In genomic region chr2:190863946-190864345, GRCh38 we compare ENCODE assay signal across 14 cellular contexts. TPM values are rescaled to one million over a fixed set of nuclear protein-coding genes. Genes with fewer than 3 reads are reported as not detected.
DNase-seq lines count a peak whose midpoint lies in the region; ATAC-seq and TF ChIP-seq lines count a peak whose summit lies in the region.
"Had no signal": no experiment of that assay in that cellular context is flagged by ENCODE, and none has a peak within 500 bp of the region (broad histone marks: within the 10 kb centered on the region; RNA-seq: fewer than 3 reads in every experiment).

No MANE protein-coding gene starts in this region.

- H3K9me3 ChIP-seq in right atrium auricular region (no peaks in the 10 kb centered on the region), upper lobe of left lung (no peaks in the 10 kb centered on the region)
- H3K9me3 ChIP-seq: colonic mucosa, vagina had no signal

- H3K27me3 ChIP-seq in right atrium auricular region (no peaks in the 10 kb centered on the region), upper lobe of left lung (no peaks in the 10 kb centered on the region)
- H3K27me3 ChIP-seq: colonic mucosa, vagina had no signal

- H3K9me3 Mint-ChIP-seq in WTC11 = peaks cover 28% of the 10 kb centered on the region

- peaks cover 47% of the 10 kb centered on the region for H3K4me1 Mint-ChIP-seq in WTC11
- H3K4me1 Mint-ChIP-seq: memory B cell had no signal

- H3K27ac Mint-ChIP-seq in WTC11 = no peak overlapping the region
- H3K27ac Mint-ChIP-seq: memory B cell had no signal

- POLR2A ChIA-PET in WTC11 (lab: Charles Lee) = no interaction called here

- TF ChIP-seq EP300 in upper lobe of left lung (IDR thresholded peaks at IDR 0.05) = no peak

- H3K27ac ChIP-seq in right atrium auricular region (peak overlapping the region in 1 of 2 donors; percentile 38), upper lobe of left lung (no peak overlapping the region)
- H3K27ac ChIP-seq: colonic mucosa, vagina had no signal

- no peak for TF ChIP-seq POLR2A in upper lobe of left lung (IDR thresholded peaks at IDR 0.05)

- H3K36me3 Mint-ChIP-seq in WTC11 = peaks cover 28% of the 10 kb centered on the region

- peaks cover 7% of the 10 kb centered on the region; the same call in 1 of the 2 replicates for H3K27me3 Mint-ChIP-seq in WTC11 (ENCODE audit: low read depth)
- H3K27me3 Mint-ChIP-seq: memory B cell had no signal

- H3K4me1 ChIP-seq in right atrium auricular region (peaks cover 0 to 33% of the 10 kb centered on the region in 2 donors), upper lobe of left lung (peaks cover 0 to 23% (median 9%) of the 10 kb centered on the region in 4 donors)
- H3K4me1 ChIP-seq: colonic mucosa had no signal

- peak; percentile 77 for ATAC-seq in Right ventricle myocardium inferior
- peak; percentile 79 to 81 for ATAC-seq in left cardiac atrium
- ATAC-seq in upper lobe of left lung (ENCODE audit: low FRiP score in 2 of 2) = peak; percentile 41 to 78
- no peak for ATAC-seq in WTC11
- ATAC-seq: activated CD4-positive, CD25-positive, alpha-beta regulatory T cell treated with anti-CD3 and anti-CD28 coated beads, Interleukin-2, amount 50 U/mL, for 24 hours had no signal

- DNase-seq in Right ventricle myocardium inferior (ENCODE audit: missing footprints) (no peak), right atrium auricular region (ENCODE audit: low spot score) (no peak), NCI-H510A treated with DMSO at 0.1 percent for 48 hours (lab: John Stamatoyannopoulos, UW) (peak; percentile 99), left cardiac atrium (no peak), upper lobe of left lung (peak in 1 of 2 donors; percentile 45), hepatic stellate cell (ENCODE audit: low spot score) (no peak), WTC11 (ENCODE audit: low spot score) (no peak)
- DNase-seq in stimulated activated CD4-positive, alpha-beta T cell treated with anti-CD3 and anti-CD28 coated beads, Interleukin-1b, Interleukin-23, amount 100 ng/mL, for 48 hours = no peak
- DNase-seq: activated effector memory CD4-positive, alpha-beta T cell treated with anti-CD3 and anti-CD28 coated beads, Interleukin-2, amount 50 U/mL, for 16 hours; colonic mucosa; RPMI8226 had no signal

- intact Hi-C loops in Right ventricle myocardium inferior (cut with DNase I) = no loop called here
- intact Hi-C loops in left cardiac atrium (cut with DNase I) = no loop called here

- H3K36me3 ChIP-seq in right atrium auricular region (no peaks in the 10 kb centered on the region), upper lobe of left lung (no peaks in the 10 kb centered on the region)
- H3K36me3 ChIP-seq: colonic mucosa, vagina had no signal

- CTCF ChIA-PET in WTC11 (lab: Charles Lee) = no interaction called here

- no peak for TF ChIP-seq CTCF in right atrium auricular region (IDR thresholded peaks at IDR 0.05)
- TF ChIP-seq CTCF in upper lobe of left lung (IDR thresholded peaks at IDR 0.05) = no peak
- TF ChIP-seq CTCF in WTC11 (IDR thresholded peaks at IDR 0.05) = no peak

- WGBS in upper lobe of left lung, 2 donors = 49 to 62% methylated on average over 3 of the region's 3 CpGs

- H3K4me3 Mint-ChIP-seq in WTC11 = no peak overlapping the region
- H3K4me3 Mint-ChIP-seq: memory B cell had no signal

- H3K4me3 ChIP-seq in right atrium auricular region = no peak overlapping the region
- no peak overlapping the region for H3K4me3 ChIP-seq in upper lobe of left lung
- H3K4me3 ChIP-seq: colonic mucosa, vagina had no signal

TF ChIP-seq in WTC11, 78 proteins besides CTCF, POLR2A, EP300 and RAD21:
- no peak for TF ChIP-seq RORB (CRISPR knock-in tag; IDR thresholded peaks at IDR 0.05)
- no peak for TF ChIP-seq FOXK1 (CRISPR knock-in tag; IDR thresholded peaks at IDR 0.05)
- TF ChIP-seq JAZF1 (CRISPR knock-in tag; IDR thresholded peaks at IDR 0.05) = no peak
- no peak for TF ChIP-seq IRF2 (CRISPR knock-in tag; IDR thresholded peaks at IDR 0.05; ENCODE audit: borderline replicate concordance, low read depth)
- no peak for TF ChIP-seq SMAD3 (CRISPR knock-in tag; IDR thresholded peaks at IDR 0.05; ENCODE audit: borderline replicate concordance)
- TF ChIP-seq E2F1 (CRISPR knock-in tag; IDR thresholded peaks at IDR 0.05) = no peak
- TF ChIP-seq ZBTB21 (CRISPR knock-in tag; IDR thresholded peaks at IDR 0.05; ENCODE audit: borderline replicate concordance) = no peak
- TF ChIP-seq, protein P1, sequence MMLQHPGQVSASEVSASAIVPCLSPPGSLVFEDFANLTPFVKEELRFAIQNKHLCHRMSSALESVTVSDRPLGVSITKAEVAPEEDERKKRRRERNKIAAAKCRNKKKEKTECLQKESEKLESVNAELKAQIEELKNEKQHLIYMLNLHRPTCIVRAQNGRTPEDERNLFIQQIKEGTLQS (CRISPR knock-in tag; conservative IDR thresholded peaks at IDR 0.05) = no peak
- TF ChIP-seq NR2C2 (CRISPR knock-in tag; IDR thresholded peaks at IDR 0.05) = no peak
- TF ChIP-seq ZNF232 (CRISPR knock-in tag; IDR thresholded peaks at IDR 0.05) = no peak
- TF ChIP-seq RELA (CRISPR knock-in tag; IDR thresholded peaks at IDR 0.05; ENCODE audit: borderline replicate concordance) = no peak
- no peak for TF ChIP-seq ZSCAN18 (CRISPR knock-in tag; IDR thresholded peaks at IDR 0.05)
- TF ChIP-seq ZNF425 (CRISPR knock-in tag; conservative IDR thresholded peaks at IDR 0.05) = no peak

RNA-seq across cellular contexts. Expression of gene GLS, which starts 16.7 kb away (rescaled TPM):
- total RNA-seq in Right ventricle myocardium inferior (44.8 TPM), right atrium auricular region (10 to 100 TPM; 53.7 to 77.2 TPM), left cardiac atrium (10 to 100 TPM; 81.8 to 92.6 TPM), upper lobe of left lung (100 to 1,000 TPM; 126 to 401 (median 189) TPM), WTC11 (2021) (102 to 115 TPM (median 102 TPM) in 3 replicates)
